ENCODE assay signal across 2 cellular contexts in the genomic region with DNA sequence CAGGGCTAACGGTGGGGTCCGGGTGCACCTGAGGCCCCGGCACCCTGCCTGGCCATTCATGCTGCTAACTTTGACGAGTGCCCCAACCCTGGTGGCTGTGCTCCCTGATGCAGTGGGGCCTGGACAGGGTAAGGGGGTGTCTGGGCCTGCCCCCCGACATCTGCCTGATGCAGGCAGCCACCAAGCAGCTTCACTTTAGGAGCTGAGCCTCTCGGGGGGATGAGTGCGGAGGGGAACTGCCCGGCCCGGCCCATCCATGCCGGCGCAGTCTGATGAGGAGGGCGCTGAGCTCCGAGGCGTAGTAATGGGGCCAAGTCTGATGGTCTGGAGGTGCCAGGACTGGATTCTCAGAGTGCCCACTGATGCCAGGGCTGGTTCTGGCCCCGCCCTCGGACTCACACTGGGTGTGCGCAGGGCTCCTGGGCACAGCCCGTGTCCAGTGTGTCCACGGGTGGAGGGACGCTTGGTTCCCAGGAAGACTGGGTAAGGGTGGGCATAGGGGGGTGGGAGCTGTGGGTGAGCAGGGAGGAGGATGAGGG.
TF ChIP-seq lines count a peak whose summit lies in the region.

No MANE protein-coding gene starts in this region.

TF ChIP-seq in HEK293, 187 proteins besides CTCF, POLR2A, EP300 and RAD21:
- TF ChIP-seq KLF8 (tag by site-specific recombination; IDR thresholded peaks at IDR 0.05) (no peak), ZNF560 (tag by site-specific recombination; IDR thresholded peaks at IDR 0.05; ENCODE audit: borderline replicate concordance) (no peak), ZNF140 (tag by site-specific recombination; IDR thresholded peaks at IDR 0.05) (no peak), ZNF555 (tag by site-specific recombination; conservative IDR thresholded peaks at IDR 0.05) (no peak), ZNF548 (tag by site-specific recombination; IDR thresholded peaks at IDR 0.05) (no peak), ZFP37 (tag by site-specific recombination; IDR thresholded peaks at IDR 0.05) (no peak), ZNF768 (tag by site-specific recombination; IDR thresholded peaks at IDR 0.05) (no peak), ZNF266 (tag by site-specific recombination; IDR thresholded peaks at IDR 0.05; ENCODE audit: low read depth) (no peak), HOXC10 (CRISPR knock-in tag; IDR thresholded peaks at IDR 0.05) (no peak)
- TF ChIP-seq, protein P1, sequence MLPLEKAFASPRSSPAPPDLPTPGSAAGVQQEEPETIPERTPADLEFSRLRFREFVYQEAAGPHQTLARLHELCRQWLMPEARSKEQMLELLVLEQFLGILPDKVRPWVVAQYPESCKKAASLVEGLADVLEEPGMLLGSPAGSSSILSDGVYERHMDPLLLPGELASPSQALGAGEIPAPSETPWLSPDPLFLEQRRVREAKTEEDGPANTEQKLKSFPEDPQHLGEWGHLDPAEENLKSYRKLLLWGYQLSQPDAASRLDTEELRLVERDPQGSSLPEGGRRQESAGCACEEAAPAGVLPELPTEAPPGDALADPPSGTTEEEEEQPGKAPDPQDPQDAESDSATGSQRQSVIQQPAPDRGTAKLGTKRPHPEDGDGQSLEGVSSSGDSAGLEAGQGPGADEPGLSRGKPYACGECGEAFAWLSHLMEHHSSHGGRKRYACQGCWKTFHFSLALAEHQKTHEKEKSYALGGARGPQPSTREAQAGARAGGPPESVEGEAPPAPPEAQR (tag by site-specific recombination; IDR thresholded peaks at IDR 0.05) = no peak

TF ChIP-seq in K562, 482 proteins besides CTCF, POLR2A, EP300 and RAD21:
- TF ChIP-seq POLR2G (IDR thresholded peaks at IDR 0.05; ENCODE audit: low read depth, low read length) (peak; percentile 56), MTA3 (IDR thresholded peaks at IDR 0.05; ENCODE audit: borderline replicate concordance) (no peak)
